20 cellular contexts compared by ENCODE assay signal in genomic region chr13:46775385-46776065, GRCh38. TPM values are rescaled to one million over a fixed set of nuclear protein-coding genes. Genes with fewer than 3 reads are reported as not detected.
DNase-seq lines count a peak whose midpoint lies in the region; ATAC-seq and TF ChIP-seq lines count a peak whose summit lies in the region.
"Had no signal": no experiment of that assay in that cellular context is flagged by ENCODE, and none has a peak within 500 bp of the region (broad histone marks: within the 10 kb centered on the region; RNA-seq: fewer than 3 reads in every experiment).

No MANE protein-coding gene starts in this region.

- no peak overlapping the region for H3K4me2 ChIP-seq in GM23248 (ENCODE audit: unreplicated experiment)
- H3K4me2 ChIP-seq: KMS-11, PC-9 had no signal

- H3K27ac ChIP-seq in HUES64 (ENCODE audit: low read depth, low read length) (peak overlapping the region; percentile 26; the same call in 1 of the 2 replicates), WERI-Rb-1 (peak overlapping the region; percentile 58), tibial artery (peak overlapping the region; percentile 74 to 75), GM23248 (no peak overlapping the region)
- H3K27ac ChIP-seq: C4-2B, KMS-11, PC-9, RWPE1, SJCRH30 had no signal

- H3K9ac ChIP-seq in HUES64 (ENCODE audit: low read depth, low read length) (no peak overlapping the region), GM23248 (no peak overlapping the region)
- H3K9ac ChIP-seq: KMS-11 had no signal

- no peaks in the 10 kb centered on the region for H4K20me1 ChIP-seq in GM23248 (ENCODE audit: insufficient read depth)

- WGBS in HUES64: 92% methylated on average over 5 of the region's 6 CpGs
- 57 to 62% methylated on average over 6 of the region's 6 CpGs for WGBS in GM23248 (ENCODE audit: low coverage in 1 of 2, low lambda C conversion rate in 2 of 2, missing lambda C conversion rate in 2 of 2), 2 experiments

- peaks cover 20% of the 10 kb centered on the region for H3F3A ChIP-seq in GM23248 (ENCODE audit: insufficient read depth)

- H3K9me3 ChIP-seq in HUES64 (ENCODE audit: insufficient read depth, low read depth, low read length) (no peaks in the 10 kb centered on the region), WERI-Rb-1 (ENCODE audit: severe bottlenecking) (no peaks in the 10 kb centered on the region), tibial artery (no peaks in the 10 kb centered on the region), GM23248 (ENCODE audit: low read depth) (no peaks in the 10 kb centered on the region)
- H3K9me3 ChIP-seq: SJCRH30 had no signal

- no peaks in the 10 kb centered on the region for H3K9me3 Mint-ChIP-seq in stimulated activated naive CD8-positive, alpha-beta T cell treated with anti-CD3 and anti-CD28 coated beads, Interleukin-15, amount 100 ng/mL, for 72 hours

- DNase-seq in WERI-Rb-1 (peak; percentile 23), globus pallidus (ENCODE audit: low spot score) (peak; percentile 27), tibial artery (no peak), GM23248 (no peak), GM19238 (ENCODE audit: insufficient read length, low spot score) (no peak)
- no peak for DNase-seq in stimulated activated naive CD8-positive, alpha-beta T cell treated with anti-CD3 and anti-CD28 coated beads, Interleukin-15, amount 100 ng/mL, for 72 hours
- DNase-seq: ACHN, DMS79, H7, MV-4-11, NCI-H187, NCI-H2107, NCI-H2227 treated with DMSO at 0.1 percent for 48 hours, NCI-H524, PC-9, SJCRH30 had no signal

- H3K27ac Mint-ChIP-seq in stimulated activated naive CD8-positive, alpha-beta T cell treated with anti-CD3 and anti-CD28 coated beads, Interleukin-15, amount 100 ng/mL, for 72 hours: no peak overlapping the region

- in situ Hi-C loops in GM23248 (cut with MboI): no loop called here

- H3K4me1 ChIP-seq in HUES64 (ENCODE audit: insufficient read depth, low read length) (no peaks in the 10 kb centered on the region), tibial artery (peaks cover 0 to 86% (median 32%) of the 10 kb centered on the region in 4 donors), GM23248 (ENCODE audit: insufficient read depth) (peaks cover 16% of the 10 kb centered on the region)
- H3K4me1 ChIP-seq: SJCRH30 had no signal

- no peak for TF ChIP-seq CTCF in WERI-Rb-1 (IDR thresholded peaks at IDR 0.05; ENCODE audit: low read depth, low read length)
- no peak for TF ChIP-seq CTCF in tibial artery (IDR thresholded peaks at IDR 0.05)

- H3K79me2 ChIP-seq in GM23248 (ENCODE audit: insufficient read depth): no peaks in the 10 kb centered on the region

- peaks cover 95% of the 10 kb centered on the region for H3K36me3 ChIP-seq in HUES64 (ENCODE audit: insufficient read depth, low read length)
- peaks cover 5% of the 10 kb centered on the region; the same call in 1 of the 2 replicates for H3K36me3 ChIP-seq in WERI-Rb-1
- H3K36me3 ChIP-seq in tibial artery: peaks cover 25 to 48% (median 34%) of the 10 kb centered on the region in 3 donors
- H3K36me3 ChIP-seq in GM23248 (ENCODE audit: low read depth): peaks cover 71% of the 10 kb centered on the region

- no peaks in the 10 kb centered on the region for H3K9me2 ChIP-seq in GM23248 (ENCODE audit: insufficient read depth)

- intact Hi-C loops in tibial artery (cut with DNase I; ENCODE audit: low total_unique reads): no loop called here

- no peak for ATAC-seq in stimulated activated naive CD8-positive, alpha-beta T cell treated with anti-CD3 and anti-CD28 coated beads, Interleukin-15, amount 100 ng/mL, for 72 hours

- no peaks in the 10 kb centered on the region for H3K27me3 ChIP-seq in HUES64 (ENCODE audit: insufficient read depth, low read length)
- no peaks in the 10 kb centered on the region for H3K27me3 ChIP-seq in WERI-Rb-1 (ENCODE audit: insufficient read depth, low read depth, severe bottlenecking)
- no peaks in the 10 kb centered on the region for H3K27me3 ChIP-seq in tibial artery
- no peaks in the 10 kb centered on the region for H3K27me3 ChIP-seq in GM23248 (replicated peaks; ENCODE audit: insufficient read depth)
- H3K27me3 ChIP-seq: SJCRH30 had no signal

- H3K4me3 ChIP-seq in HUES64 (ENCODE audit: low read length) (no peak overlapping the region), WERI-Rb-1 (ENCODE audit: low read depth, low read length) (no peak overlapping the region), tibial artery (no peak overlapping the region), GM23248 (no peak overlapping the region)
- H3K4me3 ChIP-seq: PC-9, SJCRH30 had no signal

- no peaks in the 10 kb centered on the region for H3K27me3 Mint-ChIP-seq in stimulated activated naive CD8-positive, alpha-beta T cell treated with anti-CD3 and anti-CD28 coated beads, Interleukin-15, amount 100 ng/mL, for 72 hours

- H2AFZ ChIP-seq in GM23248: no peak overlapping the region
- H2AFZ ChIP-seq: PC-9 had no signal

- no peak overlapping the region for H3K4me3 Mint-ChIP-seq in stimulated activated naive CD8-positive, alpha-beta T cell treated with anti-CD3 and anti-CD28 coated beads, Interleukin-15, amount 100 ng/mL, for 72 hours

- no peaks in the 10 kb centered on the region for H3K4me1 Mint-ChIP-seq in stimulated activated naive CD8-positive, alpha-beta T cell treated with anti-CD3 and anti-CD28 coated beads, Interleukin-15, amount 100 ng/mL, for 72 hours

RNA-seq across cellular contexts. Expression of gene ESD, which starts 21.4 kb away (rescaled TPM):
- polyA plus RNA-seq in HUES64 (2013, experiment 1 of 2): 87.1 TPM
- polyA plus RNA-seq in HUES64 (2013, experiment 2 of 2): 106 TPM
- 97.9 and 111 TPM in 2 replicates for total RNA-seq in GM23248 (2014; rRNA removed; shearing (Covaris generic))
- polyA plus RNA-seq in GM23248 (2016; fragmentation: Nextera tagmentation; extraction: Ambion mirVana): 191 and 194 TPM in 2 replicates

Comparison
In these comparisons a context has a peak if more than half of its experiments do, and no peak if none do; other contexts are left out.
1. DNase-seq: peak in WERI-Rb-1 (single experiment) and globus pallidus (single experiment); none in tibial artery (0 of 2), GM23248 (single experiment), GM19238 (single experiment) and stimulated activated naive CD8-positive, alpha-beta T cell treated with anti-CD3 and anti-CD28 coated beads, Interleukin-15, amount 100 ng/mL, for 72 hours (0 of 2).